In the genomic region with DNA sequence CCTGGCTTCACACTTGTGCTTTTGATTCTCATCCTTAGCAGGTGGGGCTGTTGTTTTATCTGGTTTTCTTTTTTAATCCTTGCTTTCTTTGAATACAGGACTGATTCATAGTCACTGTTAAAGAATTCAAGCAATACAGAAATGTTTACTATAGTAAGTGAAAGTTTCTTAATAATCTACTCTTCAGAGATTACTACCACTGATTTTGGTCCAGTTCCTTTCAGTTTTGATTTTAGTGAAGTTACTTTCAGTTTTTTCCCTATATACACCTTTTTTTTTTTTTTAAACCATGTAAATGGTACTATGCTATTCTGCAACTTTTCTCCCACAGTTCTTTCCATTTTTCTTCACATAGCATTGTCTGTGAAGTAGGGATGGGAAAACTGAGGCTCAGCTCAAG, we compare ENCODE assay signal across 8 cellular contexts. TPM values are rescaled to one million over a fixed set of nuclear protein-coding genes. Genes with fewer than 3 reads are reported as not detected.
A peak's percentile ranks its signal among the peaks of the same experiment; 100 is the strongest.
DNase-seq lines count a peak whose midpoint lies in the region; ATAC-seq and TF ChIP-seq lines count a peak whose summit lies in the region.

No MANE protein-coding gene starts in this region.

- H3K4me3 ChIP-seq in WI38 (ENCODE audit: low read depth, low read length) (peak overlapping the region; percentile 36), hepatocyte (no peak overlapping the region), thoracic aorta (no peak overlapping the region)

- H3K9me3 ChIP-seq in hepatocyte (ENCODE audit: low read depth) (no peaks in the 10 kb centered on the region), thoracic aorta (no peaks in the 10 kb centered on the region)

- H3K27me3 Mint-ChIP-seq in activated CD8-positive, alpha-beta memory T cell treated with anti-CD3 and anti-CD28 coated beads, Interleukin-2, amount 10 ng/mL, durations not matched to agents 7 days and 5 days: no peaks in the 10 kb centered on the region

- no peaks in the 10 kb centered on the region for H3K9me2 ChIP-seq in hepatocyte (replicated peaks; ENCODE audit: insufficient read depth)

- H3K4me3 Mint-ChIP-seq in activated CD8-positive, alpha-beta memory T cell treated with anti-CD3 and anti-CD28 coated beads, Interleukin-2, amount 10 ng/mL, durations not matched to agents 7 days and 5 days: peak overlapping the region; percentile 68

- no peak for DNase-seq in activated CD8-positive, alpha-beta memory T cell treated with anti-CD3 and anti-CD28 coated beads, Interleukin-2, amount 10 ng/mL, durations not matched to agents 7 days and 5 days
- DNase-seq in activated CD8-positive, alpha-beta memory T cell treated with anti-CD3 and anti-CD28 coated beads for 24 hours: no peak
- DNase-seq in hepatocyte (ENCODE audit: low spot score): no peak
- no peak for DNase-seq in thoracic aorta (ENCODE audit: low spot score)
- DNase-seq in H4 (ENCODE audit: low spot score): no peak
- no peak for DNase-seq in epidermal melanocyte (ENCODE audit: insufficient read length, low spot score)

- H3K9me3 Mint-ChIP-seq in activated CD8-positive, alpha-beta memory T cell treated with anti-CD3 and anti-CD28 coated beads, Interleukin-2, amount 10 ng/mL, durations not matched to agents 7 days and 5 days (ENCODE audit: low read depth): no peaks in the 10 kb centered on the region

- peaks cover 46% of the 10 kb centered on the region for H3K4me1 ChIP-seq in hepatocyte (ENCODE audit: insufficient read depth)
- H3K4me1 ChIP-seq in thoracic aorta (ENCODE audit: control insufficient read depth in 1 of 2, low read depth in 2 of 2): peaks cover 58 to 65% of the 10 kb centered on the region in 2 donors

- ATAC-seq in activated CD8-positive, alpha-beta memory T cell treated with anti-CD3 and anti-CD28 coated beads, Interleukin-2, amount 10 ng/mL, durations not matched to agents 7 days and 5 days: peak; percentile 10
- no peak for ATAC-seq in thoracic aorta (ENCODE audit: insufficient number of reproducible peaks, low FRiP score, low read depth)
- ATAC-seq in GM21390 (IDR thresholded peaks at IDR 0.05; ENCODE audit: unreplicated experiment): no peak

- CTCF ChIA-PET in activated CD8-positive, alpha-beta memory T cell treated with anti-CD3 and anti-CD28 coated beads, Interleukin-2, amount 10 ng/mL, durations not matched to agents 7 days and 5 days (lab: Charles Lee): interaction anchor here (0.8 to 3.9 kb wide), 9 partner anchors 10 to 91 kb away, joined by 3 to 24 read pairs (median 6); a partner anchor contains a TSS

- H3K36me3 Mint-ChIP-seq in activated CD8-positive, alpha-beta memory T cell treated with anti-CD3 and anti-CD28 coated beads, Interleukin-2, amount 10 ng/mL, durations not matched to agents 7 days and 5 days: peaks cover 12% of the 10 kb centered on the region

- no peak for TF ChIP-seq CTCF in WI38 (IDR thresholded peaks at IDR 0.05; ENCODE audit: low read depth, low read length)
- TF ChIP-seq CTCF in hepatocyte (IDR thresholded peaks at IDR 0.05; ENCODE audit: poor library complexity): no peak
- no peak for TF ChIP-seq CTCF in thoracic aorta (IDR thresholded peaks at IDR 0.05)

- H3K4me2 ChIP-seq in hepatocyte: no peak overlapping the region

- H3K27me3 ChIP-seq in hepatocyte (no peaks in the 10 kb centered on the region), thoracic aorta (replicated peaks; ENCODE audit: insufficient read depth) (no peaks in the 10 kb centered on the region)

- peak overlapping the region; percentile 90 for H3K27ac Mint-ChIP-seq in activated CD8-positive, alpha-beta memory T cell treated with anti-CD3 and anti-CD28 coated beads, Interleukin-2, amount 10 ng/mL, durations not matched to agents 7 days and 5 days

- peaks cover 95% of the 10 kb centered on the region for H3K79me2 ChIP-seq in hepatocyte

- no peak overlapping the region for H2AFZ ChIP-seq in hepatocyte

- H4K20me1 ChIP-seq in hepatocyte (ENCODE audit: insufficient read depth, poor library complexity, severe bottlenecking): peaks cover 37% of the 10 kb centered on the region

- no peaks in the 10 kb centered on the region for H3K36me3 ChIP-seq in hepatocyte (replicated peaks; ENCODE audit: insufficient read depth, low read depth)
- no peaks in the 10 kb centered on the region for H3K36me3 ChIP-seq in thoracic aorta

- H3K27ac ChIP-seq in hepatocyte: peak overlapping the region; percentile 35
- H3K27ac ChIP-seq in thoracic aorta: peak overlapping the region; percentile 76 to 82

- H3K4me1 Mint-ChIP-seq in activated CD8-positive, alpha-beta memory T cell treated with anti-CD3 and anti-CD28 coated beads, Interleukin-2, amount 10 ng/mL, durations not matched to agents 7 days and 5 days: peaks cover 71% of the 10 kb centered on the region

RNA-seq across cellular contexts. Expression of a gene that starts 53.6 kb away (rescaled TPM):
- total RNA-seq in activated CD8-positive, alpha-beta memory T cell treated with anti-CD3 and anti-CD28 coated beads, Interleukin-2, amount 10 ng/mL, durations not matched to agents 7 days and 5 days: 100 to 1,000 TPM; 159 to 161 TPM
- total RNA-seq in hepatocyte: 28.0 and 35.7 TPM in 2 replicates
- 31.4 and 35.3 TPM in 2 replicates for polyA plus RNA-seq in hepatocyte
- total RNA-seq in thoracic aorta: 10 to 100 TPM; 55.9 to 79.1 TPM
- 10.9 and 30.5 TPM in 2 replicates for total RNA-seq in H4 (2014; rRNA removed; shearing (Covaris generic))

RNA-seq across cellular contexts. Expression of a gene that starts 56.2 kb away (rescaled TPM):
- 1 to 10 TPM; 4.2 to 6.3 TPM for total RNA-seq in activated CD8-positive, alpha-beta memory T cell treated with anti-CD3 and anti-CD28 coated beads, Interleukin-2, amount 10 ng/mL, durations not matched to agents 7 days and 5 days
- total RNA-seq in hepatocyte (0.87 and 1.1 TPM in 2 replicates), thoracic aorta (1 to 10 TPM; 1.5 to 3.6 TPM)
- 1.3 TPM in 1 of 2 replicates, not detected in the other for polyA plus RNA-seq in hepatocyte
- 0.54 and 1.3 TPM in 2 replicates for total RNA-seq in H4 (2014; rRNA removed; shearing (Covaris generic))

RNA-seq across cellular contexts. Expression of a gene that starts 56.9 kb away (rescaled TPM):
- total RNA-seq in activated CD8-positive, alpha-beta memory T cell treated with anti-CD3 and anti-CD28 coated beads, Interleukin-2, amount 10 ng/mL, durations not matched to agents 7 days and 5 days: 100 to 1,000 TPM; 372 to 417 TPM
- total RNA-seq in hepatocyte: 46.3 and 80.4 TPM in 2 replicates
- polyA plus RNA-seq in hepatocyte: 598 and 615 TPM in 2 replicates
- total RNA-seq in thoracic aorta: 10 to 100 TPM; 15.5 to 60.8 TPM
- 76.8 and 89.2 TPM in 2 replicates for total RNA-seq in H4 (2014; rRNA removed; shearing (Covaris generic))
